1 cellular context compared by ENCODE assay signal in the genomic region with DNA sequence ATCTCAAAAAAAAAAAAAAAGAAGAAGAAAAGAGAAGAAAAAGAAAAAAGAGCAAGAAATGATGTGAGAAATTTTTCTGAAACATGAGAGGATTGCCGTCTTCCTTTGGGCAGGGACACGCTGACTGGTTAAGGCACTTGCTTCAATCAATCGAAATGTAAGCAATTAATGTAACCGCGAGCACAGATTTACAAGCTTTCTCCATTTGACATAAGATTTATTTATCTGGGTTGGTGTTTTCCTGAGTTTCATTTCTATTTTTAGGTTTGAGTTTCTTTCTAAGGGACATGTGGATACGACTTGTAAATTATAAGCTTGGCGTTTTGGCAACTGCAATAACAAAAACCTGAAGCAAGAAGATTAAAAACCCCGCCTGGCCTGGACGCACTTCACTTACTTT.
TF ChIP-seq lines count a peak whose summit lies in the region.

No MANE protein-coding gene starts in this region.

TF ChIP-seq in SK-N-SH, 30 proteins besides CTCF, POLR2A, EP300 and RAD21 (continued from another document):
- TF ChIP-seq GABPA (IDR thresholded peaks at IDR 0.05; ENCODE audit: low read depth) = no peak
